In the genomic region with DNA sequence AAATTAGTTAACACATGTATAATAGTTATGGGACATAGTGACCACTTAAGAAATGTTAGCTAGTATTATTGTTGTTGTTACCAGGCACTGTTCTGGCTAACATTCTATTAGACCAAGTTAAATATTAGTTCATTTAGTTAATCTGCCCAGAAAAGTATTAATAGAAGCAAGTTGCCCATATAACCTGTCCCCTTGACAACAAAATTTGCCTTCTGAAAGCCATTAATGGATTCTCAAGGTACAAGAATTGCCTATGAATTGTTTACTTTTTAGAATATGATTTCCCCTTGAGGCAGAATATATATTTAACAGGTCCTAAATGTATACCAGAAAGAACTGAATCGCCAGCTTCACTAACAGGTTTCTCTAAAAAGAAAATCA, we compare ENCODE assay signal across 19 cellular contexts.
DNase-seq lines count a peak whose midpoint lies in the region; ATAC-seq lines count a peak whose summit lies in the region.
"Had no signal": no experiment of that assay in that cellular context is flagged by ENCODE, and none has a peak within 500 bp of the region (broad histone marks: within the 10 kb centered on the region; RNA-seq: fewer than 3 reads in every experiment).

No MANE protein-coding gene starts in this region.

- H3K4me1 Mint-ChIP-seq in CD4-positive, alpha-beta memory T cell: no peaks in the 10 kb centered on the region

- H3K36me3 ChIP-seq in CD4-positive, alpha-beta memory T cell (ENCODE audit: insufficient read depth, low read length): no peaks in the 10 kb centered on the region
- H3K36me3 ChIP-seq: BE2C, cardiac muscle cell, thoracic aorta had no signal

- H3K27ac ChIP-seq in caudate nucleus (ENCODE audit: low read depth, low read length): peak overlapping the region; percentile 12
- H3K27ac ChIP-seq in CD4-positive, alpha-beta memory T cell (ENCODE audit: low read depth, low read length): no peak overlapping the region
- H3K27ac ChIP-seq: cardiac muscle cell, thoracic aorta had no signal

- ATAC-seq in GM18861 (IDR thresholded peaks at IDR 0.05; ENCODE audit: unreplicated experiment): peak; percentile 49
- ATAC-seq in GM21786 (IDR thresholded peaks at IDR 0.05; ENCODE audit: unreplicated experiment): peak; percentile 41
- ATAC-seq in HG03354 (IDR thresholded peaks at IDR 0.05; ENCODE audit: poor library complexity, severe bottlenecking, unreplicated experiment): peak; percentile 75
- ATAC-seq: left ventricle myocardium superior, Panc1 had no signal

- peaks cover 2 to 5% of the 10 kb centered on the region in 2 donors for H3K36me3 Mint-ChIP-seq in CD4-positive, alpha-beta memory T cell

- H3K27me3 ChIP-seq in CD4-positive, alpha-beta memory T cell (ENCODE audit: insufficient read depth, low read length): no peaks in the 10 kb centered on the region
- H3K27me3 ChIP-seq: BE2C, cardiac muscle cell had no signal

- peaks cover 5 to 20% (median 17%) of the 10 kb centered on the region in 8 donors for H3K9me3 Mint-ChIP-seq in CD4-positive, alpha-beta memory T cell

- peaks cover 0 to 1% of the 10 kb centered on the region in 2 donors for H3K27me3 Mint-ChIP-seq in CD4-positive, alpha-beta memory T cell

- DNase-seq in caudate nucleus (lab: John Stamatoyannopoulos, UW): no peak
- no peak for DNase-seq in CD4-positive, alpha-beta memory T cell
- DNase-seq in NCI-H2227 treated with DMSO at 0.1 percent for 48 hours (lab: John Stamatoyannopoulos, UW): no peak
- DNase-seq in activated CD4-positive, CD25-positive, alpha-beta regulatory T cell (lab: John Stamatoyannopoulos, UW): no peak
- no peak for DNase-seq in NCI-H1694 (lab: John Stamatoyannopoulos, UW)
- DNase-seq: activated CD4-positive, CD25-positive, alpha-beta regulatory T cell treated with anti-CD3 and anti-CD28 coated beads, Interleukin-2, amount 50 U/mL, for 72 hours; BE2C; DMS53; effector memory CD4-positive, alpha-beta T cell; left ventricle myocardium superior; naive thymus-derived CD4-positive, alpha-beta T cell; NCI-H187 treated with DMSO at 0.1 percent for 48 hours had no signal

- no peak overlapping the region for H3K27ac Mint-ChIP-seq in CD4-positive, alpha-beta memory T cell
- H3K27ac Mint-ChIP-seq: activated naive CD8-positive, alpha-beta T cell; naive thymus-derived CD4-positive, alpha-beta T cell had no signal

- H3K4me3 Mint-ChIP-seq in CD4-positive, alpha-beta memory T cell: no peak overlapping the region
- H3K4me3 Mint-ChIP-seq: activated naive CD8-positive, alpha-beta T cell; naive thymus-derived CD4-positive, alpha-beta T cell had no signal

- CTCF ChIA-PET in CD4-positive, alpha-beta memory T cell (lab: Charles Lee; ENCODE audit: partially characterized antibody): interaction anchor here (0.8 to 2.4 kb wide), 3 partner anchors 9 to 717 kb away, joined by 3 to 7 read pairs (median 5); no protein-coding TSS in a partner anchor

- H3K9me3 ChIP-seq in CD4-positive, alpha-beta memory T cell (ENCODE audit: control insufficient read depth in 1 of 2, low read length in 2 of 2): no peaks in the 10 kb centered on the region
- H3K9me3 ChIP-seq: BE2C had no signal

- POLR2A ChIA-PET in CD4-positive, alpha-beta memory T cell (lab: Charles Lee; ENCODE audit: partially characterized antibody): interaction anchor here (1.2 kb wide), 1 partner anchor 256 kb away, joined by 3 read pairs; a partner anchor contains a TSS

- H3K4me1 ChIP-seq in CD4-positive, alpha-beta memory T cell (ENCODE audit: insufficient read depth, low read length): no peaks in the 10 kb centered on the region
- H3K4me1 ChIP-seq: BE2C had no signal

- intact Hi-C loops in CD4-positive, alpha-beta memory T cell (cut with micrococcal nuclease): no loop called here

- H3K4me3 ChIP-seq in CD4-positive, alpha-beta memory T cell (ENCODE audit: low read length in 2 of 2): no peak overlapping the region
- H3K4me3 ChIP-seq: cardiac muscle cell, thoracic aorta had no signal
